Comparison of ENCODE assay signal across 8 cellular contexts in genomic region chr13:50713849-50714248, GRCh38.
DNase-seq lines count a peak whose midpoint lies in the region; ATAC-seq, FAIRE-seq and TF ChIP-seq lines count a peak whose summit lies in the region.

No MANE protein-coding gene starts in this region.

- H3K27me3 ChIP-seq in GM06990 (replicated peaks; ENCODE audit: control insufficient read depth, insufficient read depth, low read length), result no peaks in the 10 kb centered on the region; the same call in 1 of the 2 replicates
- H3K27me3 ChIP-seq in fibroblast of lung (ENCODE audit: control insufficient read depth, insufficient read depth, low read length), result no peaks in the 10 kb centered on the region
- H3K27me3 ChIP-seq in endodermal cell (ENCODE audit: control insufficient read depth, insufficient read depth, low read length, poor library complexity, severe bottlenecking), result peaks cover 41% of the 10 kb centered on the region
- no peaks in the 10 kb centered on the region for H3K27me3 ChIP-seq in GM23338 (ENCODE audit: insufficient read depth)

- no peaks in the 10 kb centered on the region for H3K79me2 ChIP-seq in fibroblast of lung (ENCODE audit: control insufficient read depth, insufficient read depth, low read length)
- H3K79me2 ChIP-seq in GM23338 (replicated peaks; ENCODE audit: insufficient read depth), result no peaks in the 10 kb centered on the region

- TF ChIP-seq CTCF in GM06990 (IDR thresholded peaks at IDR 0.05; ENCODE audit: insufficient read depth, low read length, poor library complexity, severe bottlenecking), result no peak
- TF ChIP-seq CTCF in fibroblast of lung (conservative IDR thresholded peaks at IDR 0.05 in 1 of 2, IDR thresholded peaks at IDR 0.05 in 1 of 2; ENCODE audit: low read depth in 1 of 2, low read length in 2 of 2), result no peak
- TF ChIP-seq CTCF in endodermal cell (conservative IDR thresholded peaks at IDR 0.05), result no peak
- TF ChIP-seq CTCF in GM23338 (conservative IDR thresholded peaks at IDR 0.05; ENCODE audit: low read depth in 2 of 2), result no peak

- H3K9me3 Mint-ChIP-seq in endodermal cell (no peaks in the 10 kb centered on the region), GM23338 (no peaks in the 10 kb centered on the region)

- no peak overlapping the region for H2AFZ ChIP-seq in fibroblast of lung (ENCODE audit: low read length)
- H2AFZ ChIP-seq in GM23338, result no peak overlapping the region

- WGBS in endodermal cell (ENCODE audit: insufficient coverage in 1 of 2, insufficient read length in 1 of 2), 2 experiments, result 91 to 100% methylated on average over 3 to 8 of the region's 8 CpGs

- H3K9me3 ChIP-seq in fibroblast of lung (ENCODE audit: control insufficient read depth, insufficient read depth, low read depth, low read length) (no peaks in the 10 kb centered on the region), endodermal cell (ENCODE audit: control insufficient read depth, low read length) (no peaks in the 10 kb centered on the region)

- no peak overlapping the region for H3K4me2 ChIP-seq in fibroblast of lung (ENCODE audit: extremely low read depth, insufficient read depth, low read length)
- H3K4me2 ChIP-seq in GM23338, result no peak overlapping the region

- peaks cover 3% of the 10 kb centered on the region for H3K4me1 Mint-ChIP-seq in endodermal cell
- no peaks in the 10 kb centered on the region; the same call in 2 of the 3 replicates for H3K4me1 Mint-ChIP-seq in GM23338

- H3K36me3 Mint-ChIP-seq in endodermal cell (ENCODE audit: low read depth) (no peaks in the 10 kb centered on the region), GM23338 (ENCODE audit: low read depth) (no peaks in the 10 kb centered on the region)

- ATAC-seq in GM21737 (IDR thresholded peaks at IDR 0.05; ENCODE audit: unreplicated experiment), result peak; percentile 75
- ATAC-seq in stimulated activated naive CD8-positive, alpha-beta T cell treated with anti-CD3 and anti-CD28 coated beads, Interleukin-15, Interleukin-2, amounts not matched to agents 100 U/mL and 50 U/mL, for 24 hours, result peak; percentile 96
- no peak for ATAC-seq in GM19455 (IDR thresholded peaks at IDR 0.05; ENCODE audit: unreplicated experiment)
- no peak for ATAC-seq in GM23338

- H3K9ac ChIP-seq in fibroblast of lung (ENCODE audit: insufficient read depth, low read length) (no peak overlapping the region), endodermal cell (ENCODE audit: extremely low read depth, low read length, poor library complexity, severe bottlenecking) (no peak overlapping the region)

- DNase-seq in GM06990 (ENCODE audit: extremely low read depth, insufficient read length) (peak; percentile 13), RCC 7860 (ENCODE audit: low spot score) (peak; percentile 89), fibroblast of lung (ENCODE audit: low read depth in 2 of 2) (peak; percentile 73 to 98), endodermal cell (no peak), GM23338 (ENCODE audit: low spot score) (no peak)
- peak; percentile 17 for DNase-seq in stimulated activated naive CD8-positive, alpha-beta T cell treated with anti-CD3 and anti-CD28 coated beads, Interleukin-15, Interleukin-2, amounts not matched to agents 100 U/mL and 50 U/mL, for 24 hours

- H3K36me3 ChIP-seq in GM06990 (ENCODE audit: control insufficient read depth, insufficient read depth, low read length) (no peaks in the 10 kb centered on the region), fibroblast of lung (ENCODE audit: control insufficient read depth, insufficient read depth, low read length) (no peaks in the 10 kb centered on the region), endodermal cell (ENCODE audit: control insufficient read depth, insufficient read depth, low read length) (no peaks in the 10 kb centered on the region), GM23338 (ENCODE audit: insufficient read depth) (no peaks in the 10 kb centered on the region)

- no peak overlapping the region for H3K27ac ChIP-seq in fibroblast of lung (ENCODE audit: insufficient read depth, low read length)
- H3K27ac ChIP-seq in endodermal cell (ENCODE audit: low read depth, low read length), result no peak overlapping the region
- no peak overlapping the region for H3K27ac ChIP-seq in GM23338 (ENCODE audit: low read depth)

- H3K27me3 Mint-ChIP-seq in endodermal cell (ENCODE audit: insufficient read depth) (peaks cover 50% of the 10 kb centered on the region), GM23338 (ENCODE audit: insufficient read depth, low read depth, poor library complexity) (peaks cover 2% of the 10 kb centered on the region)

- peak; percentile 81 for FAIRE-seq in RCC 7860 (lab: Jason Lieb, UNC)

- H4K20me1 ChIP-seq in fibroblast of lung (ENCODE audit: control insufficient read depth, extremely low read depth, insufficient read depth, low read length), result no peaks in the 10 kb centered on the region
- no peaks in the 10 kb centered on the region for H4K20me1 ChIP-seq in GM23338 (replicated peaks; ENCODE audit: insufficient read depth)

- H3K27ac Mint-ChIP-seq in endodermal cell (no peak overlapping the region), GM23338 (no peak overlapping the region)

- peaks cover 3% of the 10 kb centered on the region; the same call in 1 of the 2 replicates for H3K9me2 ChIP-seq in GM23338 (ENCODE audit: insufficient read depth)

- H3K4me1 ChIP-seq in fibroblast of lung (ENCODE audit: control insufficient read depth, extremely low read depth, insufficient read depth, low read length) (peaks cover 2% of the 10 kb centered on the region), endodermal cell (ENCODE audit: control insufficient read depth, insufficient read depth, low read length) (no peaks in the 10 kb centered on the region), GM23338 (ENCODE audit: insufficient read depth) (no peaks in the 10 kb centered on the region)

- no peaks in the 10 kb centered on the region for H3F3A ChIP-seq in GM23338 (replicated peaks; ENCODE audit: low read depth)

- H3K4me3 ChIP-seq in GM06990 (replicated peaks; ENCODE audit: low read depth, low read length) (no peak overlapping the region), fibroblast of lung (replicated peaks in 1 of 4; ENCODE audit: control extremely low read depth in 1 of 4, insufficient read depth in 1 of 4, low read depth in 3 of 4, low read length in 4 of 4) (no peak overlapping the region), endodermal cell (ENCODE audit: low read length) (no peak overlapping the region), GM23338 (no peak overlapping the region)

- no peak overlapping the region for H3K4me3 Mint-ChIP-seq in endodermal cell
- H3K4me3 Mint-ChIP-seq in GM23338, result no peak overlapping the region

TF ChIP-seq in GM23338, 12 proteins besides CTCF, POLR2A, EP300 and RAD21 (continues in another document):
- no peak for TF ChIP-seq JUNB (IDR thresholded peaks at IDR 0.05; ENCODE audit: unreplicated experiment)
- TF ChIP-seq ETS1 (IDR thresholded peaks at IDR 0.05), result no peak
- no peak for TF ChIP-seq ZNF331 (CRISPR knock-in tag; IDR thresholded peaks at IDR 0.05; ENCODE audit: low read depth)

Comparison
In these comparisons a context has a peak if more than half of its experiments do, and no peak if none do; other contexts are left out.
1. DNase-seq: peak in GM06990 (single experiment), RCC 7860 (single experiment), fibroblast of lung (2 of 2) and stimulated activated naive CD8-positive, alpha-beta T cell treated with anti-CD3 and anti-CD28 coated beads, Interleukin-15, Interleukin-2, amounts not matched to agents 100 U/mL and 50 U/mL, for 24 hours (single experiment); none in endodermal cell (single experiment) and GM23338 (single experiment).
2. ATAC-seq: peak in GM21737 (single experiment) and stimulated activated naive CD8-positive, alpha-beta T cell treated with anti-CD3 and anti-CD28 coated beads, Interleukin-15, Interleukin-2, amounts not matched to agents 100 U/mL and 50 U/mL, for 24 hours (single experiment); none in GM19455 (single experiment) and GM23338 (single experiment).